Comparison of ENCODE assay signal across 8 cellular contexts in the genomic region with DNA sequence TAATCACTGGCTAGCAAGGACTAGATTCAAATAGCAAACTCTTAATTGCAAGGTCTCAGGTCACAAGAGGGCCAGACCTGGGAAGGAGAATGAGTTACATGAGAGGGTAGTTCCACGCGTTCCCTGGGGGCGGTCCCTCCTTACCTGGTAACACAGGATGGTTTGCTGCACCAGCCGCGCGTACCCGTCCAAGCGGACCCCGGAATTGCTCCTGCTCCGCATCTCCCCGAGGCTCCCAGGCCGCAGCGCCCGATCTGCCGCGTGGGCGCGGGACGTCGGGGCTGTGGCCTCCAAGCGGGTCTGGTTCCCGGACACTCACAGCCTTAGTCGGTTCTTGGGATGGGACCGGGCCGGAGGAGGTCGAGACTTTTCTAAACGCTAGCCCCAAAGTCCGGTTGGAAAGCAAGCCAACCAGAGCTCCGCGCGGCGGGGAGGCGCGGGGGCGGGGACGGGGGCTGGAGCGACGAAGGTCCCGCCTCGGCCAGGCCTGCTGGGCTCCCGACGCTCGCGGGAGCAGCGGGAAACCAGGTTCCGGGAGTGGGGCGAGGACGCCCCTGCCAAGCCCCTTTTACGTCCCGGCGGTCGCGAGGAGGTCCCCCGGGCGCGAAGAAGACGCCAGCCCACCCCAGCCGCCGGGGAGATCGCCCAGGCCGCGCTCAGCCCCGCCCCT. TPM values are rescaled to one million over a fixed set of nuclear protein-coding genes. Genes with fewer than 3 reads are reported as not detected.
A peak's percentile ranks its signal among the peaks of the same experiment; 100 is the strongest.
DNase-seq lines count a peak whose midpoint lies in the region; ATAC-seq, FAIRE-seq and TF ChIP-seq lines count a peak whose summit lies in the region.

PHKA2 (minus strand) TSS at position 404 of the 670 bp plus-strand sequence; CDS start at position 222, 182 bp downstream.

- DNase-seq in 8988T: peak; percentile 41
- peak; percentile 51 for DNase-seq in NOMO-1 treated with DMSO at 0.1 percent for 48 hours (lab: John Stamatoyannopoulos, UW; ENCODE audit: unreplicated experiment)
- peak; percentile 76 for DNase-seq in Right ventricle myocardium superior
- DNase-seq in pancreas: peak in 5 of 6 donors; percentile 54 to 79 (median 70)
- DNase-seq in aorta: peak; percentile 71 to 90

- H3K27me3 ChIP-seq in pancreas: no peaks in the 10 kb centered on the region
- no peaks in the 10 kb centered on the region for H3K27me3 ChIP-seq in aorta (ENCODE audit: control insufficient read depth in 1 of 2, insufficient read depth in 2 of 2, low read length in 1 of 2)

- H3K9me3 ChIP-seq in pancreas: no peaks in the 10 kb centered on the region
- H3K9me3 ChIP-seq in aorta (ENCODE audit: control insufficient read depth, low read length): no peaks in the 10 kb centered on the region

- H3K4me1 ChIP-seq in pancreas (peaks cover 0 to 5% (median 0%) of the 10 kb centered on the region in 3 donors), aorta (ENCODE audit: control insufficient read depth in 1 of 2, insufficient read depth in 2 of 2, low read length in 2 of 2) (no peaks in the 10 kb centered on the region)

- no peak for FAIRE-seq in pancreas (lab: Jason Lieb, UNC)

- TF ChIP-seq CTCF in pancreas (IDR thresholded peaks at IDR 0.05): no peak

- intact Hi-C loops in Right ventricle myocardium superior (cut with DNase I): no loop called here
- intact Hi-C loops in pancreas (cut with DNase I): no loop called here
- intact Hi-C loops in aorta (cut with DNase I): no loop called here

- H3K27ac Mint-ChIP-seq in activated naive CD8-positive, alpha-beta T cell: peak within 1 kb of the TSS; percentile 91

- peak within 1 kb of the TSS; percentile 88 for H3K4me3 Mint-ChIP-seq in activated naive CD8-positive, alpha-beta T cell

- H3K4me1 Mint-ChIP-seq in activated naive CD8-positive, alpha-beta T cell (ENCODE audit: low read depth): peaks cover 23% of the 10 kb centered on the region

- no peaks in the 10 kb centered on the region for H3K9me3 Mint-ChIP-seq in activated naive CD8-positive, alpha-beta T cell (ENCODE audit: low read depth)

- H3K36me3 ChIP-seq in pancreas (no peaks in the 10 kb centered on the region), aorta (ENCODE audit: control insufficient read depth in 1 of 2, insufficient read depth in 2 of 2, low read length in 1 of 2) (no peaks in the 10 kb centered on the region)

- H3K27me3 Mint-ChIP-seq in activated naive CD8-positive, alpha-beta T cell: no peaks in the 10 kb centered on the region

- no peaks in the 10 kb centered on the region for H3K36me3 Mint-ChIP-seq in activated naive CD8-positive, alpha-beta T cell

- H3K27ac ChIP-seq in pancreas (peak within 1 kb of the TSS; percentile 86 to 93 (median 88)), aorta (ENCODE audit: low read depth in 1 of 2, low read length in 2 of 2) (peak within 1 kb of the TSS in 1 of 2 donors; percentile 92)

- 1 to 29% methylated on average over 48 to 63 of the region's 63 CpGs for WGBS in pancreas, 2 donors
- WGBS in aorta, 2 donors: 0 to 26% methylated on average over 59 to 63 of the region's 63 CpGs

- H3K4me3 ChIP-seq in pancreas (peak within 1 kb of the TSS; percentile 40 to 61 (median 45)), aorta (ENCODE audit: low read length in 2 of 2) (peak within 1 kb of the TSS; percentile 34 to 99)

- peak; percentile 11 for ATAC-seq in GM18499 (IDR thresholded peaks at IDR 0.05; ENCODE audit: insufficient read depth, unreplicated experiment)
- peak; percentile 43 for ATAC-seq in HG02943 (IDR thresholded peaks at IDR 0.05; ENCODE audit: low read depth, unreplicated experiment)
- peak; percentile 84 for ATAC-seq in Right ventricle myocardium superior (ENCODE audit: poor library complexity)
- ATAC-seq in pancreas: peak; percentile 67 to 77 (median 73)
- ATAC-seq in aorta (ENCODE audit: low FRiP score): peak; percentile 87

RNA-seq across cellular contexts. Expression of gene PHKA2, which starts in this region (rescaled TPM):
- total RNA-seq in Right ventricle myocardium superior (47.6 TPM), pancreas (10 to 100 TPM; 16.0 to 29.0 (median 21.6) TPM), aorta (10 to 100 TPM; 25.5 to 30.2 TPM)
- polyA plus RNA-seq in pancreas (10 to 100 TPM; 44.7 to 72.7 TPM), aorta (10 to 100 TPM in 1 of 2 donors, 1 to 10 TPM in 1; 1.5 to 45.6 TPM)

Comparison
In these comparisons a context has a peak if more than half of its experiments do, and no peak if none do; other contexts are left out.
1. ATAC-seq: peak in every context shown above with its lines; median percentile 87 in aorta; 84 in Right ventricle myocardium superior; 73 in pancreas; 43 in HG02943; 11 in GM18499.